1 cellular context compared by ENCODE assay signal in the genomic region with DNA sequence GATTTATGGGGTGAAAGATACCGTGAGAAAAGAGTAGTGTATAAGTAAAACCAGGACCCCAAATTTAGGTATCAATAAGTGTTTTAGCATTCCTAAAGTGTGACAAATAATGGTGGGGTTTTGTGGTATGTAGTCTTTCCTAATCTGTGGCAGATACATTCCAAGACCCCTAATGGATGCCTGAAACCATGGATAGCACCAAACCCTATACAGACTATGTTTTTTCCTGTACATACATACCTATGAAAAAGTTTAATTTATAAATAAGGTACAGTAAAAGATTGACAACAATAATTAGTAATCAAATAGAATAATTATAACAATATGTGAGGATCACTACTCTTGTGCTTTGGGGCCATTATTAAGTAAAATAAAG.
TF ChIP-seq lines count a peak whose summit lies in the region.

No MANE protein-coding gene starts in this region.

TF ChIP-seq in HepG2, 621 proteins besides CTCF, POLR2A, EP300 and RAD21:
- TF ChIP-seq ZKSCAN5 (CRISPR knock-in tag; IDR thresholded peaks at IDR 0.05) (no peak), CHD4 (IDR thresholded peaks at IDR 0.05; ENCODE audit: borderline replicate concordance, low read length) (peak; percentile 52; the same call in 1 of the 2 replicates), ZNF337 (CRISPR knock-in tag; IDR thresholded peaks at IDR 0.05; ENCODE audit: borderline replicate concordance, low read depth) (0 out of 2 replicates have a peak, but pooled peaks have one; percentile 17), NFE2 (CRISPR knock-in tag; IDR thresholded peaks at IDR 0.05) (no peak)
